In the genomic region with DNA sequence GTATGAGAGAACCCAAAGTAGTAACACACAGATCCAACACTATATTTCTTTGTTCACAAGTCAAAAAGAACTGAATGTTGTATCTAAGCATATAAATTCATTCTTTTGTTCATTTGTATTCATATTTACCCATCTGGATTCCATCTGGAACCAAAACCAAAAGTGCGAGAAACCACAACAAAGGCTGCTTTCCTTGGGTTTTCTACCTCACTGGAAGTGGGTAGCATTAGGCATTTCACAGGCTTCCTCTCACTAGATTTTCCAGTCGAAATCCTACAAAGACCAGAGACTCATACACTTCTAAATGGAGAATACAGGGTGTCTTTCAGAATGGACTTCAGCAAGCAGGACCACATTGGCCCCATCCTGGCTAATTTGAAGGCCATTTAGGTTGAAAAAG, we compare ENCODE assay signal across 24 cellular contexts.
"Had no signal": no experiment of that assay in that cellular context is flagged by ENCODE, and none has a peak within 500 bp of the region (broad histone marks: within the 10 kb centered on the region; RNA-seq: fewer than 3 reads in every experiment).

No MANE protein-coding gene starts in this region.

- H3K4me1 ChIP-seq: esophagus squamous epithelium, lower lobe of right lung, testis, uterus had no signal

- FAIRE-seq: small intestine, TTC549 had no signal

- H3K27me3 ChIP-seq: esophagus squamous epithelium, testis, uterus had no signal

- H3K9me3 ChIP-seq: esophagus squamous epithelium, testis had no signal

- H3K27me3 Mint-ChIP-seq: activated naive CD8-positive, alpha-beta T cell treated with anti-CD3 and anti-CD28 coated beads, Interleukin-2, amount 50 U/mL, for 24 hours; effector memory CD8-positive, alpha-beta T cell had no signal

- H3K4me1 Mint-ChIP-seq: activated naive CD8-positive, alpha-beta T cell treated with anti-CD3 and anti-CD28 coated beads, Interleukin-2, amount 50 U/mL, for 24 hours; naive thymus-derived CD8-positive, alpha-beta T cell had no signal

- H3K27ac Mint-ChIP-seq: activated CD8-positive, alpha-beta T cell treated with anti-CD3 and anti-CD28 coated beads, Interleukin-2, amount 10 ng/mL, durations not matched to agents 7 days and 5 days; activated naive CD8-positive, alpha-beta T cell treated with anti-CD3 and anti-CD28 coated beads, Interleukin-2, amount 50 U/mL, for 24 hours; activated T-helper 1 cell treated with anti-CD3 and anti-CD28 coated beads, Interleukin-12 subunit alpha, Interleukin-12 subunit beta, Interleukin-2, Interleukin-4 antibody, amounts not matched to agents 30 ng/mL and 10 ng/mL and 1 ng/mL, durations not matched to agents 14 hours and 24 hours and 36 hours; effector memory CD8-positive, alpha-beta T cell; naive thymus-derived CD8-positive, alpha-beta T cell; T-helper 2 cell treated with Interferon-gamma antibody and Interleukin-4, amounts not matched to agents 5 μg/mL and 100 μg/mL, for 36 hours had no signal

- H3K27ac ChIP-seq: esophagus squamous epithelium, lower lobe of right lung, testis, uterus, WERI-Rb-1 had no signal

- H3K4me3 ChIP-seq: esophagus squamous epithelium, lower lobe of right lung, testis, uterus had no signal

- DNase-seq: activated CD4-positive, alpha-beta T cell treated with anti-CD3 and anti-CD28 coated beads for 1 hour; activated CD4-positive, alpha-beta T cell treated with anti-CD3 and anti-CD28 coated beads, Interleukin-2, amount 50 U/mL, for 1 hour; activated CD8-positive, alpha-beta T cell treated with anti-CD3 and anti-CD28 coated beads, Interleukin-2, amount 10 ng/mL, durations not matched to agents 7 days and 5 days; activated gamma-delta T cell; activated naive CD4-positive, alpha-beta T cell treated with anti-CD3 and anti-CD28 coated beads, Interleukin-2, amount 50 U/mL, for 16 hours; activated naive CD8-positive, alpha-beta T cell treated with anti-CD3 and anti-CD28 coated beads, Interleukin-2, amount 50 U/mL, for 24 hours; central memory CD4-positive, alpha-beta T cell; effector memory CD8-positive, alpha-beta T cell; esophagus squamous epithelium; lower lobe of right lung; naive thymus-derived CD8-positive, alpha-beta T cell; small intestine; stimulated activated CD4-positive, alpha-beta T cell treated with anti-CD3 and anti-CD28 coated beads, Interleukin-15, amount 100 ng/mL, for 24 hours; stimulated activated CD8-positive, alpha-beta memory T cell treated with anti-CD3 and anti-CD28 coated beads, Interleukin-4, amount 100 ng/mL, for 48 hours; stimulated activated naive CD4-positive, alpha-beta T cell; testis; trophoblast cell; uterus; WERI-Rb-1 had no signal

- ATAC-seq: activated CD8-positive, alpha-beta T cell treated with anti-CD3 and anti-CD28 coated beads, Interleukin-2, amount 10 ng/mL, durations not matched to agents 7 days and 5 days; activated naive CD8-positive, alpha-beta T cell treated with anti-CD3 and anti-CD28 coated beads, Interleukin-2, amount 50 U/mL, for 24 hours; effector memory CD8-positive, alpha-beta T cell; left lobe of liver; lower lobe of right lung; naive thymus-derived CD8-positive, alpha-beta T cell; sciatic nerve had no signal

- H3K36me3 ChIP-seq: esophagus squamous epithelium, lower lobe of right lung, uterus, WERI-Rb-1 had no signal

- H3K4me3 Mint-ChIP-seq: activated CD8-positive, alpha-beta T cell treated with anti-CD3 and anti-CD28 coated beads, Interleukin-2, amount 10 ng/mL, durations not matched to agents 7 days and 5 days; activated naive CD8-positive, alpha-beta T cell treated with anti-CD3 and anti-CD28 coated beads, Interleukin-2, amount 50 U/mL, for 24 hours; activated T-helper 1 cell treated with anti-CD3 and anti-CD28 coated beads, Interleukin-12 subunit alpha, Interleukin-12 subunit beta, Interleukin-2, Interleukin-4 antibody, amounts not matched to agents 30 ng/mL and 10 ng/mL and 1 ng/mL, durations not matched to agents 14 hours and 24 hours and 36 hours; effector memory CD8-positive, alpha-beta T cell; naive thymus-derived CD8-positive, alpha-beta T cell; T-helper 2 cell treated with Interferon-gamma antibody and Interleukin-4, amounts not matched to agents 5 μg/mL and 100 μg/mL, for 36 hours had no signal

- H3K9me3 Mint-ChIP-seq: T-helper 2 cell treated with Interferon-gamma antibody and Interleukin-4, amounts not matched to agents 5 μg/mL and 100 μg/mL, for 36 hours had no signal
